Comparison of ENCODE assay signal across 9 cellular contexts in genomic region chr9:123102380-123103113, GRCh38.
DNase-seq lines count a peak whose midpoint lies in the region; ATAC-seq and TF ChIP-seq lines count a peak whose summit lies in the region.
"Had no signal": no experiment of that assay in that cellular context is flagged by ENCODE, and none has a peak within 500 bp of the region (broad histone marks: within the 10 kb centered on the region; RNA-seq: fewer than 3 reads in every experiment).

No MANE protein-coding gene starts in this region.

- POLR2A ChIA-PET in PC-3 (lab: Charles Lee; ENCODE audit: unreplicated experiment), result no interaction called here

- intact Hi-C loops in PC-3 (cut with micrococcal nuclease), result no loop called here
- intact Hi-C loops in sciatic nerve (cut with DNase I), result no loop called here

- 93 to 96% methylated on average over 3 of the region's 3 CpGs for WGBS in GM23248 (ENCODE audit: low coverage in 1 of 2, low lambda C conversion rate in 2 of 2, missing lambda C conversion rate in 2 of 2), 2 experiments

- H4K20me1 ChIP-seq in PC-3 (ENCODE audit: low read length), result no peaks in the 10 kb centered on the region
- peaks cover 4% of the 10 kb centered on the region for H4K20me1 ChIP-seq in osteoblast (ENCODE audit: insufficient read depth, low read length)
- no peaks in the 10 kb centered on the region for H4K20me1 ChIP-seq in GM23248 (ENCODE audit: insufficient read depth)

- H3K4me3 ChIP-seq in PC-3 (ENCODE audit: low read length) (no peak overlapping the region), osteoblast (ENCODE audit: insufficient read depth, low read length) (no peak overlapping the region), GM23248 (no peak overlapping the region)

- H3K9ac ChIP-seq in PC-3 (ENCODE audit: low read length) (no peak overlapping the region), GM23248 (no peak overlapping the region)

- in situ Hi-C loops in GM23248 (cut with MboI), result no loop called here

- H3K4me2 ChIP-seq in PC-3 (ENCODE audit: low read length) (no peak overlapping the region), osteoblast (ENCODE audit: insufficient read depth, low read length) (no peak overlapping the region), GM23248 (ENCODE audit: unreplicated experiment) (no peak overlapping the region)

- H3K9me3 ChIP-seq in PC-3 (ENCODE audit: low read length), result no peaks in the 10 kb centered on the region
- H3K9me3 ChIP-seq in osteoblast (ENCODE audit: low read depth, low read length), result no peaks in the 10 kb centered on the region
- H3K9me3 ChIP-seq in GM23248 (ENCODE audit: low read depth), result no peaks in the 10 kb centered on the region

- H3K79me2 ChIP-seq in PC-3 (ENCODE audit: low read length) (no peaks in the 10 kb centered on the region), osteoblast (ENCODE audit: insufficient read depth, low read length) (no peaks in the 10 kb centered on the region), GM23248 (ENCODE audit: insufficient read depth) (no peaks in the 10 kb centered on the region)

- BruUV-seq in PC-3 (replicated peaks; lab: Mats Ljungman, UMichigan), result no TSS peak

- CTCF ChIA-PET in PC-3 (lab: Charles Lee), result interaction anchor here (1.6 kb wide), 1 partner anchor 248 kb away, joined by 10 read pairs; no protein-coding TSS in a partner anchor

- H3K36me3 ChIP-seq in PC-3 (ENCODE audit: low read depth, low read length), result peaks cover 15% of the 10 kb centered on the region; the same call in 1 of the 2 replicates
- H3K36me3 ChIP-seq in osteoblast (ENCODE audit: insufficient read depth, low read length), result peaks cover 48% of the 10 kb centered on the region
- peaks cover 18% of the 10 kb centered on the region for H3K36me3 ChIP-seq in GM23248 (ENCODE audit: low read depth)

- no peaks in the 10 kb centered on the region for H3K27me3 ChIP-seq in PC-3 (ENCODE audit: low read length)
- no peaks in the 10 kb centered on the region for H3K27me3 ChIP-seq in osteoblast (ENCODE audit: insufficient read depth, low read length)
- no peaks in the 10 kb centered on the region for H3K27me3 ChIP-seq in GM23248 (replicated peaks; ENCODE audit: insufficient read depth)

- no peak overlapping the region for H3K27ac ChIP-seq in PC-3 (ENCODE audit: low read length)
- H3K27ac ChIP-seq in epithelial cell of prostate, result peak overlapping the region; percentile 24
- H3K27ac ChIP-seq in osteoblast (ENCODE audit: low read depth, low read length), result no peak overlapping the region
- no peak overlapping the region for H3K27ac ChIP-seq in GM23248

- peak; percentile 6 for DNase-seq in PC-3
- DNase-seq in epithelial cell of prostate (ENCODE audit: low read depth, low spot score), result no peak
- DNase-seq in osteoblast (ENCODE audit: insufficient read length, low spot score, missing footprints), result no peak
- no peak for DNase-seq in sciatic nerve (ENCODE audit: low spot score)
- DNase-seq in GM23248, result no peak
- DNase-seq: small intestine had no signal

- TF ChIP-seq CTCF in GM12872 (IDR thresholded peaks at IDR 0.05; ENCODE audit: insufficient read depth, low read depth, low read length) (peak; percentile 35; the same call in 1 of the 3 replicates), PC-3 (conservative IDR thresholded peaks at IDR 0.05; ENCODE audit: low read depth, low read length) (peak; percentile 51), osteoblast (IDR thresholded peaks at IDR 0.05; ENCODE audit: extremely low read depth, low read depth, low read length) (peak; percentile 30)

- H3K9me2 ChIP-seq in PC-3 (replicated peaks; ENCODE audit: low read length) (no peaks in the 10 kb centered on the region), GM23248 (ENCODE audit: insufficient read depth) (no peaks in the 10 kb centered on the region)

- H3K4me1 ChIP-seq in PC-3 (ENCODE audit: insufficient read depth, low read length) (no peaks in the 10 kb centered on the region), osteoblast (ENCODE audit: insufficient read depth, low read length) (no peaks in the 10 kb centered on the region), GM23248 (ENCODE audit: insufficient read depth) (no peaks in the 10 kb centered on the region)

- H2AFZ ChIP-seq in PC-3 (ENCODE audit: low read length) (no peak overlapping the region), osteoblast (ENCODE audit: low read length) (no peak overlapping the region), GM23248 (no peak overlapping the region)

- ATAC-seq in PC-3 (no peak), sciatic nerve (no peak), GM21526 (IDR thresholded peaks at IDR 0.05; ENCODE audit: low FRiP score, unreplicated experiment) (no peak), HG02981 (IDR thresholded peaks at IDR 0.05; ENCODE audit: unreplicated experiment) (no peak)

- H3F3A ChIP-seq in PC-3 (ENCODE audit: low read length, unreplicated experiment) (no peaks in the 10 kb centered on the region), GM23248 (ENCODE audit: insufficient read depth) (no peaks in the 10 kb centered on the region)
